2 cellular contexts compared by ENCODE assay signal in genomic region chr7:130349911-130350782, GRCh38.
TF ChIP-seq lines count a peak whose summit lies in the region.

No MANE protein-coding gene starts in this region.

TF ChIP-seq in IMR-90, 13 proteins besides CTCF, POLR2A, EP300 and RAD21:
- no peak for TF ChIP-seq MAFK (IDR thresholded peaks at IDR 0.05; ENCODE audit: low read depth, low read length)
- TF ChIP-seq CHD1 (IDR thresholded peaks at IDR 0.05; ENCODE audit: low read depth, low read length) = no peak
- TF ChIP-seq CEBPB (IDR thresholded peaks at IDR 0.05; ENCODE audit: low read depth, low read length) = no peak
- TF ChIP-seq RCOR1 (IDR thresholded peaks at IDR 0.05; ENCODE audit: insufficient replicate concordance, low read length) = no peak
- no peak for TF ChIP-seq MAZ (IDR thresholded peaks at IDR 0.05; ENCODE audit: borderline replicate concordance, low read depth, low read length)
- TF ChIP-seq RFX5 (IDR thresholded peaks at IDR 0.05; ENCODE audit: low read depth, low read length) = no peak
- no peak for TF ChIP-seq FOS (IDR thresholded peaks at IDR 0.05; ENCODE audit: low read depth, low read length)
- TF ChIP-seq NFE2L2 (IDR thresholded peaks at IDR 0.05; ENCODE audit: low read depth, low read length) = no peak
- no peak for TF ChIP-seq USF2 (IDR thresholded peaks at IDR 0.05; ENCODE audit: low read depth, low read length)
- no peak for TF ChIP-seq MXI1 (IDR thresholded peaks at IDR 0.05; ENCODE audit: borderline replicate concordance, low read depth, low read length)

TF ChIP-seq in K562, 482 proteins besides CTCF, POLR2A, EP300 and RAD21:
- no peak for TF ChIP-seq ATF2 (CRISPR knock-in tag; IDR thresholded peaks at IDR 0.05)
- 0 out of 2 replicates have a peak, but pooled peaks have one; percentile 40 for TF ChIP-seq ZNF12 (CRISPR knock-in tag; IDR thresholded peaks at IDR 0.05)
- TF ChIP-seq CBFB (CRISPR knock-in tag; IDR thresholded peaks at IDR 0.05) = 0 out of 2 replicates have a peak, but pooled peaks have one; percentile 76
